ENCODE assay signal across 1 cellular context in genomic region chr17:29617481-29618271, GRCh38.
A peak's percentile ranks its signal among the peaks of the same experiment; 100 is the strongest.
TF ChIP-seq lines count a peak whose summit lies in the region.

No MANE protein-coding gene starts in this region.

TF ChIP-seq in HepG2, 621 proteins besides CTCF, POLR2A, EP300 and RAD21 (continued from another document and continues in another):
- TF ChIP-seq FOXP4 (CRISPR knock-in tag; IDR thresholded peaks at IDR 0.05) (no peak), E2F1 (CRISPR knock-in tag; IDR thresholded peaks at IDR 0.05) (no peak), RXRA (CRISPR knock-in tag; IDR thresholded peaks at IDR 0.05) (peak; percentile 36; the same call in 1 of the 2 replicates), NCOR1 (IDR thresholded peaks at IDR 0.05; ENCODE audit: borderline replicate concordance, low read length) (no peak), KDM5B (CRISPR knock-in tag; IDR thresholded peaks at IDR 0.05; ENCODE audit: borderline replicate concordance) (peak; percentile 40; the same call in 1 of the 2 replicates), MAZ (IDR thresholded peaks at IDR 0.05; ENCODE audit: borderline replicate concordance, low read depth, low read length) (no peak), MAZ (CRISPR knock-in tag; IDR thresholded peaks at IDR 0.05; ENCODE audit: low read depth) (peak; percentile 51; the same call in 1 of the 2 replicates), ZNF160 (CRISPR knock-in tag; IDR thresholded peaks at IDR 0.05) (0 out of 2 replicates have a peak, but pooled peaks have one; percentile 39), ZNF275 (CRISPR knock-in tag; IDR thresholded peaks at IDR 0.05; ENCODE audit: borderline replicate concordance) (0 out of 2 replicates have a peak, but pooled peaks have one; percentile 8), ZNF691 (CRISPR knock-in tag; IDR thresholded peaks at IDR 0.05; ENCODE audit: borderline replicate concordance, low read depth) (no peak), PRDM15 (CRISPR knock-in tag; IDR thresholded peaks at IDR 0.05) (no peak), KLF12 (CRISPR knock-in tag; IDR thresholded peaks at IDR 0.05; ENCODE audit: borderline replicate concordance) (peak; percentile 61; the same call in 1 of the 2 replicates), ZNF777 (CRISPR knock-in tag; IDR thresholded peaks at IDR 0.05) (peak; percentile 80), HDAC1 (CRISPR knock-in tag; IDR thresholded peaks at IDR 0.05) (peak; percentile 13), KAT8 (CRISPR knock-in tag; IDR thresholded peaks at IDR 0.05) (peak; percentile 40; the same call in 1 of the 2 replicates), NR0B2 (CRISPR knock-in tag; IDR thresholded peaks at IDR 0.05) (no peak), ZNF775 (CRISPR knock-in tag; IDR thresholded peaks at IDR 0.05; ENCODE audit: borderline replicate concordance) (no peak), TERF1 (CRISPR knock-in tag; IDR thresholded peaks at IDR 0.05) (no peak), HMGXB4 (CRISPR knock-in tag; IDR thresholded peaks at IDR 0.05; ENCODE audit: borderline replicate concordance in 1 of 2, low read depth in 1 of 2) (peak; percentile 62 to 75; a peak in 3 of 4 replicates), MIER3 (CRISPR knock-in tag; IDR thresholded peaks at IDR 0.05; ENCODE audit: borderline replicate concordance) (no peak; the same call in 1 of the 2 replicates), ARNT2 (CRISPR knock-in tag; IDR thresholded peaks at IDR 0.05; ENCODE audit: low read depth) (0 out of 2 replicates have a peak, but pooled peaks have one; percentile 49), PHF20 (CRISPR knock-in tag; IDR thresholded peaks at IDR 0.05) (peak; percentile 31; the same call in 1 of the 2 replicates), ZSCAN25 (CRISPR knock-in tag; IDR thresholded peaks at IDR 0.05) (peak; percentile 64; the same call in 1 of the 2 replicates), ZNF256 (CRISPR knock-in tag; conservative IDR thresholded peaks at IDR 0.05) (peak; percentile 66; the same call in 1 of the 2 replicates), MXD1 (CRISPR knock-in tag; IDR thresholded peaks at IDR 0.05) (0 out of 2 replicates have a peak, but pooled peaks have one; percentile 21), ZNF616 (CRISPR knock-in tag; IDR thresholded peaks at IDR 0.05; ENCODE audit: low read depth) (peak; percentile 28; the same call in 1 of the 2 replicates), YY1 (IDR thresholded peaks at IDR 0.05; ENCODE audit: insufficient read depth, insufficient replicate concordance, low read depth, low read length) (no peak), SNAPC2 (CRISPR knock-in tag; IDR thresholded peaks at IDR 0.05) (no peak), EED (CRISPR knock-in tag; IDR thresholded peaks at IDR 0.05) (peak; percentile 56), KDM1A (CRISPR knock-in tag; IDR thresholded peaks at IDR 0.05) (peak; percentile 82; the same call in 1 of the 2 replicates), ZNF614 (CRISPR knock-in tag; IDR thresholded peaks at IDR 0.05; ENCODE audit: borderline replicate concordance) (no peak), ZNF607 (CRISPR knock-in tag; IDR thresholded peaks at IDR 0.05; ENCODE audit: borderline replicate concordance) (0 out of 2 replicates have a peak, but pooled peaks have one; percentile 36), ZNF549 (CRISPR knock-in tag; IDR thresholded peaks at IDR 0.05) (no peak), IRF1 (CRISPR knock-in tag; IDR thresholded peaks at IDR 0.05; ENCODE audit: low read depth) (no peak), ZGPAT (CRISPR knock-in tag; IDR thresholded peaks at IDR 0.05) (peak; percentile 29), ZSCAN20 (CRISPR knock-in tag; IDR thresholded peaks at IDR 0.05; ENCODE audit: borderline replicate concordance) (peak; percentile 87; the same call in 1 of the 2 replicates), JUND (CRISPR knock-in tag; IDR thresholded peaks at IDR 0.05) (no peak), ZNF7 (CRISPR knock-in tag; IDR thresholded peaks at IDR 0.05) (no peak), GLI4 (CRISPR knock-in tag; IDR thresholded peaks at IDR 0.05; ENCODE audit: borderline replicate concordance) (peak; percentile 74; the same call in 1 of the 2 replicates), ZNF3 (CRISPR knock-in tag; IDR thresholded peaks at IDR 0.05) (no peak), SYNCRIP (IDR thresholded peaks at IDR 0.05; ENCODE audit: insufficient read depth, low read depth, low read length) (no peak), REPIN1 (CRISPR knock-in tag; IDR thresholded peaks at IDR 0.05; ENCODE audit: borderline replicate concordance, low read depth) (0 out of 2 replicates have a peak, but pooled peaks have one; percentile 12), PTBP1 (IDR thresholded peaks at IDR 0.05; ENCODE audit: low read depth, low read length, poor library complexity, severe bottlenecking) (peak; percentile 2), ZNF629 (CRISPR knock-in tag; conservative IDR thresholded peaks at IDR 0.05) (no peak), HCFC1 (IDR thresholded peaks at IDR 0.05; ENCODE audit: low read depth, low read length) (no peak), DNMT1 (CRISPR knock-in tag; IDR thresholded peaks at IDR 0.05) (peak; percentile 58; the same call in 1 of the 2 replicates)
